In the genomic region with DNA sequence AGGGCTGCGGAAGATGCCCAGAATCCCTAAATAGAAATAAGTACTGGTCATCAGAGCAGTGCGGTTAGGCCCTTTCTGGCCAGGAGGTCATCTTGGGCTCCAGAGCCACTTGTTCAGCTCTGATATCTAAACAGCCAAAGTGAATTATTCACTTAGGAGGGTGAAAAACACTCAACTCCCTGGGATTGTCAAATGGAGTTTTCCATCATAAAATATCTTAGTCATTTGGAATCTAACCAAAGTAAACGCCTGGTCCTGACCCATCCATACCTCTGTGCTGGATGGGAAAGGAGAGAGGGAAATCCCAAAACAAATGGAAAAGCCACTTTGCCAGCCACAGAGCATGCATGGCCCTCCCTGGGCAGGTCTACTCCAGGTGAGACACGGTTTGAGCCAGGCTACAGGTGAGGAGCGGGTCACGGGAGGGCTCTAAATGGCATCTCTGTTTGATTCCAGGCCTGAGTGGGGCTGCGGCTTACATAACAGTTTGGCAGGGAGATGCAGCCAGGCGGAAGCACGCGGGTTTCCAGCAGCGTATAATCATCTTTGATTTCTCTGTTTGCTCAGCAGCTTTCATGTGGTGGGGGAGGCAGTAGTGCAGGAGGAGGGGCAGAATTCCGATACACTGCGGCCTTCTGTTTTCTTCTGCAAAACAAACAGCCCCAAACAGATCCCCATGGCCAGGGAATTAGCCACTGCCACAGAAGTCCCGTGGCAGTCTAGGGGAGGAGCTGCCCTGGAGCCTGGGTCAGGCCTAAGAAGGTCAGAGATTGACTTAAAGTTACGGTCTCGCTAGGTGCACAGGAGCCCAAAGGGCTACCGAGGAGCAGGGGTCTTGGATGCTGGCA, we compare ENCODE assay signal across 1 cellular context.
TF ChIP-seq lines count a peak whose summit lies in the region.

No MANE protein-coding gene starts in this region.

TF ChIP-seq in HepG2, 621 proteins besides CTCF, POLR2A, EP300 and RAD21 (continued from another document and continues in another):
- TF ChIP-seq, protein P1, sequence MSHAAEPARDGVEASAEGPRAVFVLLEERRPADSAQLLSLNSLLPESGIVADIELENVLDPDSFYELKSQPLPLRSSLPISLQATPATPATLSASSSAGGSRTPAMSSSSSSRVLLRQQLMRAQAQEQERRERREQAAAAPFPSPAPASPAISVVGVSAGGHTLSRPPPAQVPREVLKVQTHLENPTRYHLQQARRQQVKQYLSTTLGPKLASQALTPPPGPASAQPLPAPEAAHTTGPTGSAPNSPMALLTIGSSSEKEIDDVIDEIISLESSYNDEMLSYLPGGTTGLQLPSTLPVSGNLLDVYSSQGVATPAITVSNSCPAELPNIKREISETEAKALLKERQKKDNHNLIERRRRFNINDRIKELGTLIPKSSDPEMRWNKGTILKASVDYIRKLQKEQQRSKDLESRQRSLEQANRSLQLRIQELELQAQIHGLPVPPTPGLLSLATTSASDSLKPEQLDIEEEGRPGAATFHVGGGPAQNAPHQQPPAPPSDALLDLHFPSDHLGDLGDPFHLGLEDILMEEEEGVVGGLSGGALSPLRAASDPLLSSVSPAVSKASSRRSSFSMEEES (CRISPR knock-in tag; IDR thresholded peaks at IDR 0.05) = peak; percentile 83
- TF ChIP-seq ZNF251 (CRISPR knock-in tag; IDR thresholded peaks at IDR 0.05) (no peak), ATF7-NPFF (CRISPR knock-in tag; IDR thresholded peaks at IDR 0.05; ENCODE audit: low read depth) (no peak), ZSCAN21 (CRISPR knock-in tag; IDR thresholded peaks at IDR 0.05; ENCODE audit: borderline replicate concordance) (no peak), PRMT3 (CRISPR knock-in tag; IDR thresholded peaks at IDR 0.05; ENCODE audit: borderline replicate concordance, low read depth) (no peak), FLYWCH1 (CRISPR knock-in tag; IDR thresholded peaks at IDR 0.05) (no peak), HCFC1 (IDR thresholded peaks at IDR 0.05; ENCODE audit: low read depth, low read length) (no peak), CBX5 (CRISPR knock-in tag; IDR thresholded peaks at IDR 0.05; ENCODE audit: borderline replicate concordance) (0 out of 2 replicates have a peak, but pooled peaks have one; percentile 47), ZNF709 (CRISPR knock-in tag; IDR thresholded peaks at IDR 0.05) (0 out of 2 replicates have a peak, but pooled peaks have one; percentile 27), ZNF850 (CRISPR knock-in tag; conservative IDR thresholded peaks at IDR 0.05) (no peak), ZNF678 (CRISPR knock-in tag; IDR thresholded peaks at IDR 0.05) (no peak), TFDP2 (CRISPR knock-in tag; IDR thresholded peaks at IDR 0.05) (no peak), HOXA9 (CRISPR knock-in tag; IDR thresholded peaks at IDR 0.05; ENCODE audit: borderline replicate concordance) (no peak), SNAPC2 (CRISPR knock-in tag; IDR thresholded peaks at IDR 0.05) (no peak), RAD51 (IDR thresholded peaks at IDR 0.05; ENCODE audit: borderline replicate concordance) (no peak), SAP130 (CRISPR knock-in tag; IDR thresholded peaks at IDR 0.05; ENCODE audit: low read depth) (peak; percentile 59), ZBTB38 (CRISPR knock-in tag; IDR thresholded peaks at IDR 0.05) (no peak), GZF1 (CRISPR knock-in tag; IDR thresholded peaks at IDR 0.05) (no peak), IKZF5 (CRISPR knock-in tag; IDR thresholded peaks at IDR 0.05) (peak; percentile 68; the same call in 1 of the 2 replicates), ZIK1 (CRISPR knock-in tag; IDR thresholded peaks at IDR 0.05; ENCODE audit: borderline replicate concordance, low read depth) (no peak), RBM39 (IDR thresholded peaks at IDR 0.05; ENCODE audit: low read depth, low read length, poor library complexity, severe bottlenecking) (no peak), ZNF362 (CRISPR knock-in tag; IDR thresholded peaks at IDR 0.05; ENCODE audit: borderline replicate concordance) (peak; percentile 54; the same call in 1 of the 2 replicates), ZNF619 (CRISPR knock-in tag; IDR thresholded peaks at IDR 0.05) (no peak), REPIN1 (CRISPR knock-in tag; IDR thresholded peaks at IDR 0.05; ENCODE audit: borderline replicate concordance, low read depth) (no peak), NR2F6 (IDR thresholded peaks at IDR 0.05) (peak; percentile 48; the same call in 1 of the 2 replicates), NR2F6 (CRISPR knock-in tag; IDR thresholded peaks at IDR 0.05) (peak; percentile 81; the same call in 1 of the 2 replicates), RNF219 (CRISPR knock-in tag; IDR thresholded peaks at IDR 0.05) (0 out of 2 replicates have a peak, but pooled peaks have one; percentile 46), ERF (CRISPR knock-in tag; IDR thresholded peaks at IDR 0.05) (no peak), ZNF367 (CRISPR knock-in tag; IDR thresholded peaks at IDR 0.05; ENCODE audit: borderline replicate concordance) (no peak), ZSCAN29 (CRISPR knock-in tag; conservative IDR thresholded peaks at IDR 0.05) (peak; percentile 91), SMAD1 (CRISPR knock-in tag; IDR thresholded peaks at IDR 0.05; ENCODE audit: borderline replicate concordance, low read depth) (no peak), MAFK (conservative IDR thresholded peaks at IDR 0.05 in 1 of 2, IDR thresholded peaks at IDR 0.05 in 1 of 2; ENCODE audit: low read length in 2 of 2) (no peak), THRA (CRISPR knock-in tag; IDR thresholded peaks at IDR 0.05; ENCODE audit: borderline replicate concordance) (peak; percentile 80; the same call in 1 of the 2 replicates), EZH2 (conservative IDR thresholded peaks at IDR 0.05; ENCODE audit: low read depth, low read length) (no peak), ZNF224 (CRISPR knock-in tag; IDR thresholded peaks at IDR 0.05) (no peak), KDM4B (CRISPR knock-in tag; IDR thresholded peaks at IDR 0.05) (peak; percentile 79; the same call in 1 of the 2 replicates), ZNF782 (CRISPR knock-in tag; IDR thresholded peaks at IDR 0.05; ENCODE audit: borderline replicate concordance) (no peak), ZNF816 (CRISPR knock-in tag; IDR thresholded peaks at IDR 0.05; ENCODE audit: borderline replicate concordance) (no peak), ZNF780A (CRISPR knock-in tag; IDR thresholded peaks at IDR 0.05) (no peak), ZNF747 (CRISPR knock-in tag; IDR thresholded peaks at IDR 0.05; ENCODE audit: borderline replicate concordance) (no peak; the same call in 1 of the 2 replicates), NFATC3 (CRISPR knock-in tag; IDR thresholded peaks at IDR 0.05) (no peak), SP1 (IDR thresholded peaks at IDR 0.05) (no peak), SP1 (CRISPR knock-in tag; IDR thresholded peaks at IDR 0.05) (no peak; the same call in 1 of the 2 replicates), JDP2 (CRISPR knock-in tag; IDR thresholded peaks at IDR 0.05; ENCODE audit: borderline replicate concordance) (no peak), SYNCRIP (IDR thresholded peaks at IDR 0.05; ENCODE audit: insufficient read depth, low read depth, low read length) (no peak), HDAC1 (CRISPR knock-in tag; IDR thresholded peaks at IDR 0.05) (peak; percentile 79), HNF4G (IDR thresholded peaks at IDR 0.05; ENCODE audit: borderline replicate concordance, low read depth, low read length) (no peak), HNF4G (CRISPR knock-in tag; IDR thresholded peaks at IDR 0.05; ENCODE audit: borderline replicate concordance, low read depth) (no peak), GABPA (IDR thresholded peaks at IDR 0.05; ENCODE audit: low read depth, low read length) (no peak), GABPA (CRISPR knock-in tag; IDR thresholded peaks at IDR 0.05; ENCODE audit: low read depth) (peak; percentile 22; the same call in 1 of the 2 replicates), SALL1 (CRISPR knock-in tag; IDR thresholded peaks at IDR 0.05) (peak; percentile 86), ZNF674 (CRISPR knock-in tag; IDR thresholded peaks at IDR 0.05; ENCODE audit: low read depth) (no peak), ESRRA (CRISPR knock-in tag; IDR thresholded peaks at IDR 0.05; ENCODE audit: low read depth) (no peak), SRSF4 (IDR thresholded peaks at IDR 0.05; ENCODE audit: low read depth, low read length, poor library complexity, severe bottlenecking) (no peak), POLR2AphosphoS2 (IDR thresholded peaks at IDR 0.05; ENCODE audit: low read depth, low read length) (no peak)
- TF ChIP-seq, protein P2, sequence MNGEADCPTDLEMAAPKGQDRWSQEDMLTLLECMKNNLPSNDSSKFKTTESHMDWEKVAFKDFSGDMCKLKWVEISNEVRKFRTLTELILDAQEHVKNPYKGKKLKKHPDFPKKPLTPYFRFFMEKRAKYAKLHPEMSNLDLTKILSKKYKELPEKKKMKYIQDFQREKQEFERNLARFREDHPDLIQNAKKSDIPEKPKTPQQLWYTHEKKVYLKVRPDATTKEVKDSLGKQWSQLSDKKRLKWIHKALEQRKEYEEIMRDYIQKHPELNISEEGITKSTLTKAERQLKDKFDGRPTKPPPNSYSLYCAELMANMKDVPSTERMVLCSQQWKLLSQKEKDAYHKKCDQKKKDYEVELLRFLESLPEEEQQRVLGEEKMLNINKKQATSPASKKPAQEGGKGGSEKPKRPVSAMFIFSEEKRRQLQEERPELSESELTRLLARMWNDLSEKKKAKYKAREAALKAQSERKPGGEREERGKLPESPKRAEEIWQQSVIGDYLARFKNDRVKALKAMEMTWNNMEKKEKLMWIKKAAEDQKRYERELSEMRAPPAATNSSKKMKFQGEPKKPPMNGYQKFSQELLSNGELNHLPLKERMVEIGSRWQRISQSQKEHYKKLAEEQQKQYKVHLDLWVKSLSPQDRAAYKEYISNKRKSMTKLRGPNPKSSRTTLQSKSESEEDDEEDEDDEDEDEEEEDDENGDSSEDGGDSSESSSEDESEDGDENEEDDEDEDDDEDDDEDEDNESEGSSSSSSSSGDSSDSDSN (CRISPR knock-in tag; IDR thresholded peaks at IDR 0.05) = no peak
- TF ChIP-seq, protein P3, sequence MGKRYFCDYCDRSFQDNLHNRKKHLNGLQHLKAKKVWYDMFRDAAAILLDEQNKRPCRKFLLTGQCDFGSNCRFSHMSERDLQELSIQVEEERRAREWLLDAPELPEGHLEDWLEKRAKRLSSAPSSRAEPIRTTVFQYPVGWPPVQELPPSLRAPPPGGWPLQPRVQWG (CRISPR knock-in tag; IDR thresholded peaks at IDR 0.05; ENCODE audit: borderline replicate concordance, low read depth) = no peak
